In genomic region chr4:83214079-83214478, GRCh38 we compare ENCODE assay signal across 26 cellular contexts.
"Had no signal": no experiment of that assay in that cellular context is flagged by ENCODE, and none has a peak within 500 bp of the region (broad histone marks: within the 10 kb centered on the region; RNA-seq: fewer than 3 reads in every experiment).

No MANE protein-coding gene starts in this region.

- H3K4me3 ChIP-seq: gastrocnemius medialis, heart left ventricle, hepatocyte, lung, neural progenitor cell, psoas muscle, skin epidermis, spleen, thoracic aorta, transverse colon, upper lobe of right lung, uterus had no signal

- H3K4me3 Mint-ChIP-seq: memory B cell; nephron; neural progenitor cell; stimulated activated memory B cell treated with anti-CD40 and anti-IgM and Interleukin-4, amounts not matched to agents 10 μg/mL and 1 μg/mL and 100 μg/mL, for 72 hours had no signal

- H3K9ac ChIP-seq: neural progenitor cell had no signal

- H3K9me3 ChIP-seq: gastrocnemius medialis, psoas muscle, spleen, thoracic aorta, transverse colon, upper lobe of right lung, uterus had no signal

- H3K36me3 ChIP-seq: gastrocnemius medialis, heart left ventricle, neural progenitor cell, spleen, thoracic aorta, transverse colon, upper lobe of right lung, uterus had no signal

- H3K4me2 ChIP-seq: hepatocyte, neural progenitor cell had no signal

- H3K9me3 Mint-ChIP-seq: effector memory CD8-positive, alpha-beta T cell; neural progenitor cell had no signal

- H3K4me1 ChIP-seq: gastrocnemius medialis, neural progenitor cell, psoas muscle, uterus had no signal

- H3K36me3 Mint-ChIP-seq: neural progenitor cell had no signal

- H3K27ac ChIP-seq: gastrocnemius medialis, heart left ventricle, hepatocyte, neural progenitor cell, psoas muscle, thoracic aorta, upper lobe of right lung, uterus had no signal

- FAIRE-seq: endometrium, kidney had no signal

- H3K27me3 Mint-ChIP-seq: effector memory CD8-positive, alpha-beta T cell; memory B cell; stimulated activated memory B cell treated with anti-CD40 and anti-IgM and Interleukin-4, amounts not matched to agents 10 μg/mL and 1 μg/mL and 100 μg/mL, for 72 hours had no signal

- H3K79me2 ChIP-seq: hepatocyte had no signal

- DNase-seq: cortex of kidney; effector memory CD8-positive, alpha-beta T cell; erythroblast; foreskin fibroblast; gastrocnemius medialis; heart left ventricle; kidney; psoas muscle; right cardiac atrium; spleen; stimulated activated CD4-positive, alpha-beta T cell treated with anti-CD3 and anti-CD28 coated beads, Interleukin-4, amount 100 ng/mL, for 4 hours; stimulated activated naive CD8-positive, alpha-beta T cell treated with anti-CD3 and anti-CD28 coated beads, Interleukin-15, Interleukin-2, amounts not matched to agents 100 U/mL and 50 U/mL, for 24 hours; substantia nigra; transverse colon; upper lobe of right lung; uterus had no signal

- ATAC-seq: effector memory CD8-positive, alpha-beta T cell; gastrocnemius medialis; heart left ventricle; left lobe of liver; psoas muscle; right cardiac atrium; stimulated activated memory B cell treated with anti-CD40 and anti-IgM and Interleukin-4, amounts not matched to agents 10 μg/mL and 1 μg/mL and 100 μg/mL, for 72 hours; stimulated activated naive CD8-positive, alpha-beta T cell treated with anti-CD3 and anti-CD28 coated beads, Interleukin-15, Interleukin-2, amounts not matched to agents 100 U/mL and 50 U/mL, for 24 hours; upper lobe of right lung had no signal

- H3K27ac Mint-ChIP-seq: effector memory CD8-positive, alpha-beta T cell; nephron; neural progenitor cell had no signal

- H2AFZ ChIP-seq: hepatocyte, neural progenitor cell had no signal

- H3K27me3 ChIP-seq: gastrocnemius medialis, heart left ventricle, hepatocyte, neural progenitor cell, spleen, transverse colon, upper lobe of right lung, uterus had no signal
